In the genomic region with DNA sequence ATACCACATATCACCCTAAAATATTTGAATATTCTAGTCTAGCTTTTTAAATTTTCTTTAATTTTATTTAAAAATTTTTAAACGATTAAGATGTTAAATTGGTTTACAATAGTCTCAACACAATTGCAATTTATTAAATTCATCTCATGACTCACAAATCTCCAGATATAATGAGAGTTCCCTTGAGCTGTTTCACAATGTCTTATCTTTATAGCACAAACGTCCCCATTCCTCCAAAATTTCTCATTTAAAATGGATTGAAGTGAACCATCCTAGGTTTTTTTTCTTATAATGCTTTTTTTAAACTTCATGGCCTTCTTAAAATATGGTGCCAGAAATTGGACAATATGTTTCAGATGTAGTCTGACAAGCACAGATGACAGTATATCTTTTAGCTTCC, we compare ENCODE assay signal across 37 cellular contexts.
"Had no signal": no experiment of that assay in that cellular context is flagged by ENCODE, and none has a peak within 500 bp of the region (broad histone marks: within the 10 kb centered on the region; RNA-seq: fewer than 3 reads in every experiment).

No MANE protein-coding gene starts in this region.

- H3K27me3 ChIP-seq: brain microvascular endothelial cell, esophagus muscularis mucosa, gastrocnemius medialis, heart left ventricle had no signal

- H3K27ac ChIP-seq: brain microvascular endothelial cell, esophagus muscularis mucosa, gastrocnemius medialis, heart left ventricle, WERI-Rb-1 had no signal

- DNase-seq: activated B cell treated with CpG ODN at 0.5 μM for 24 hours; activated CD4-positive, alpha-beta memory T cell treated with anti-CD3 and anti-CD28 coated beads for 36 hours; activated CD4-positive, alpha-beta T cell treated with anti-CD3 and anti-CD28 coated beads for 48 hours; activated CD4-positive, alpha-beta T cell treated with anti-CD3 and anti-CD28 coated beads, Interleukin-2, amount 50 U/mL, for 1 hour; activated CD8-positive, alpha-beta memory T cell treated with anti-CD3 and anti-CD28 coated beads, Interleukin-2, amount 10 ng/mL, durations not matched to agents 7 days and 5 days; activated CD8-positive, alpha-beta memory T cell treated with anti-CD3 and anti-CD28 coated beads, Interleukin-2, amount 50 U/mL, for 4 hours; activated CD8-positive, alpha-beta T cell treated with anti-CD3 and anti-CD28 coated beads, Interleukin-2, amount 10 ng/mL, durations not matched to agents 7 days and 5 days; activated gamma-delta T cell; activated naive CD4-positive, alpha-beta T cell; activated naive CD4-positive, alpha-beta T cell treated with anti-CD3 and anti-CD28 coated beads, Interleukin-2, amount 10 ng/mL, durations not matched to agents 7 days and 5 days; activated naive CD8-positive, alpha-beta T cell treated with anti-CD3 and anti-CD28 coated beads, Interleukin-2, amount 10 ng/mL, durations not matched to agents 7 days and 5 days; activated T-cell treated with anti-CD3 and anti-CD28 coated beads, Interleukin-2, amount 50 U/mL, for 1 hour; activated T-cell treated with anti-CD3 and anti-CD28 coated beads, Interleukin-2, amount 50 U/mL, for 72 hours; amniotic stem cell; anterior cingulate cortex; brain microvascular endothelial cell; caudate nucleus; cortex of kidney; dermis blood vessel endothelial cell; effector CD4-positive, alpha-beta T cell; effector memory CD8-positive, alpha-beta T cell; erythroblast; foreskin fibroblast; gastrocnemius medialis; glutamatergic neuron; heart left ventricle; SW 1271; T-cell; T-helper 17 cell; T1000; WERI-Rb-1 had no signal

- FAIRE-seq: astrocyte, bronchial epithelial cell, colon had no signal

- H3K9me3 ChIP-seq: esophagus muscularis mucosa, gastrocnemius medialis, heart left ventricle had no signal

- H3K36me3 ChIP-seq: brain microvascular endothelial cell, esophagus muscularis mucosa, gastrocnemius medialis, heart left ventricle, WERI-Rb-1 had no signal

- H3K4me1 ChIP-seq: gastrocnemius medialis, heart left ventricle had no signal

- ATAC-seq: activated CD4-positive, CD25-positive, alpha-beta regulatory T cell treated with anti-CD3 and anti-CD28 coated beads, Interleukin-2, amount 50 U/mL, for 24 hours; activated CD8-positive, alpha-beta memory T cell treated with anti-CD3 and anti-CD28 coated beads, Interleukin-2, amount 10 ng/mL, durations not matched to agents 7 days and 5 days; activated CD8-positive, alpha-beta T cell treated with anti-CD3 and anti-CD28 coated beads, Interleukin-2, amount 10 ng/mL, durations not matched to agents 7 days and 5 days; activated naive CD4-positive, alpha-beta T cell treated with anti-CD3 and anti-CD28 coated beads, Interleukin-2, amount 50 U/mL, for 72 hours; activated T-cell treated with anti-CD3 and anti-CD28 coated beads, Interleukin-2, amount 50 U/mL, for 72 hours; effector memory CD8-positive, alpha-beta T cell; gastrocnemius medialis; heart left ventricle; T-cell; T-helper 17 cell had no signal

- H3K4me3 ChIP-seq: esophagus muscularis mucosa, gastrocnemius medialis, heart left ventricle had no signal
